ENCODE assay signal across 25 cellular contexts in the genomic region with DNA sequence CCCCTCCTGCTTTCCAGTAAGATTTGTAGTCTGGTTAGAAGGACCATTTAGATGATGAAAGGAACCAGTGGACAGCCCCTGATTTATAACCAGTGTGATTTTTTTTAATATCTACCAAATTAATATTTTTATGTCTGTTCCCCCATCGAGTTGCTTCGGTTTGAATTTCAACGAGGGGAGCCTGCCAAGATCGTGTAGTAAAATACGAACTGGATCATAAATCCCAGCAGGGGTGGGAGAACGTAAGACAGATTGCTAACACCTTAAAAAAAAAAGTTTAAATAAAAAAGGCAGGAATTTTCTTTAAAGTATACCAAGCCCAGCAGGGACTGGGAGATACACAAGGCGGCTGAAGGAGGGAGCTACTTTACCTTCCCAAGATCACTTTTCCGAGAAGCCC.
"Had no signal": no experiment of that assay in that cellular context is flagged by ENCODE, and none has a peak within 500 bp of the region (broad histone marks: within the 10 kb centered on the region; RNA-seq: fewer than 3 reads in every experiment).

No MANE protein-coding gene starts in this region.

- ATAC-seq: left lung; lower lobe of right lung; natural killer cell; right lobe of liver; stimulated activated memory B cell treated with anti-CD40 and anti-IgM and Interleukin-4, amounts not matched to agents 10 μg/mL and 1 μg/mL and 100 μg/mL, for 72 hours; stimulated activated naive CD8-positive, alpha-beta T cell treated with anti-CD3 and anti-CD28 coated beads, Interleukin-15, Interleukin-2, amounts not matched to agents 100 U/mL and 50 U/mL, for 24 hours had no signal

- DNase-seq: hypothalamus; immature natural killer cell; kidney; left colon; left lung; lower lobe of right lung; mesendoderm; naive B cell; natural killer cell; ovary; right lobe of liver; stimulated activated CD4-positive, alpha-beta T cell treated with anti-CD3 and anti-CD28 coated beads, Interleukin-1b, Interleukin-23, amount 100 ng/mL, for 48 hours; stimulated activated CD4-positive, alpha-beta T cell treated with anti-CD3 and anti-CD28 coated beads, Interleukin-2, amount 100 ng/mL, for 48 hours; stimulated activated CD4-positive, alpha-beta T cell treated with anti-CD3 and anti-CD28 coated beads, Interleukin-4, amount 100 ng/mL, for 4 hours; stimulated activated CD8-positive, alpha-beta memory T cell treated with anti-CD3 and anti-CD28 coated beads, Interleukin-4, amount 100 ng/mL, for 48 hours; stimulated activated naive CD8-positive, alpha-beta T cell treated with anti-CD3 and anti-CD28 coated beads, Interleukin-15, Interleukin-2, amounts not matched to agents 100 U/mL and 50 U/mL, for 24 hours; stomach; testis; thyroid gland; transverse colon; upper lobe of left lung had no signal

- H3K9me3 ChIP-seq: left lung, lower lobe of right lung, ovary, right lobe of liver, stomach, testis, thyroid gland, transverse colon, upper lobe of left lung, vagina had no signal

- H3K27ac ChIP-seq: left lung, lower lobe of right lung, ovary, right atrium auricular region, right lobe of liver, stomach, testis, thyroid gland, transverse colon, upper lobe of left lung, vagina had no signal

- H3K4me3 ChIP-seq: left lung, lower lobe of right lung, ovary, right atrium auricular region, right lobe of liver, smooth muscle cell, stomach, testis, thyroid gland, transverse colon, upper lobe of left lung, vagina had no signal

- H3K4me1 ChIP-seq: left lung, lower lobe of right lung, right atrium auricular region, right lobe of liver, stomach, testis, thyroid gland, transverse colon, upper lobe of left lung, vagina had no signal

- H3K36me3 ChIP-seq: left lung, lower lobe of right lung, ovary, right atrium auricular region, right lobe of liver, stomach, thyroid gland, transverse colon, upper lobe of left lung, vagina had no signal

- H3K27me3 ChIP-seq: ovary, right atrium auricular region, right lobe of liver, testis, upper lobe of left lung, vagina had no signal
